Comparison of ENCODE assay signal across 10 cellular contexts in the genomic region with DNA sequence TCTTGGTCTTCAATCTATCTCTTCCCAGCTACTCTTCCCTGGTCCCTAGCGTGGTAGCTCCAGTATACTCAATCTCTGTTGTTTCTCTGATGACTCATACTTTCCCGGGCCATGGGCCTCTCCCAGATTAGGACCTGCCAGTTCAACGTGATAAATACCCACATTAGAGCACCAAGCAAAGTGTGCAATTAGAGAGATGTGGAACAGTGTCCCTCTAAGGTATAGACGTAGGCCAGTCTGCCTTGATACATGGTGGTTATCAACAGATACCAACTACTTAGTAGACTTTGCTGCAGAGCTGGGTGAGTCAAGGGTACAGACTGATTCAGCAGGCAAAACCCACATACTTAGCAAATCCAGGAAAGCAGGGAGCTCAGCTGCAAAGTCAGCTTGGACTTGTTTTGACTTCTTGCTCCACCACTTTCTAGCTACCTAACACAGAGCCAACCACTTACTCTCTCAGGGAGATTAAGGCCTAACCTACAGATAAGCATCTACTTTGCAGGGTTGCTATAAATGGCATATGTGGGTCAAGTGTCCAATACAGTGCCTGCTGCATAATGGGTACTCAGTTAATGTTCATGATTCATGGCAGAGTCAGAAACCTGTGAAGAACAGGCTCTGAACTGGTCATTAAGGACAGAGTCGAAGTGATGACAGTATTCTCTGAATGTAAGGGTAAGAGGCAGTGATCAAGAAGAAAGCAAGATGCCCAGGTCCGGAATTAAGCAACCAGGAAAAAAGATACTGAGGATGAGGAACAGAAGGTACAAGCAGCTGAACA.
DNase-seq lines count a peak whose midpoint lies in the region; ATAC-seq and TF ChIP-seq lines count a peak whose summit lies in the region.
"Had no signal": no experiment of that assay in that cellular context is flagged by ENCODE, and none has a peak within 500 bp of the region (broad histone marks: within the 10 kb centered on the region; RNA-seq: fewer than 3 reads in every experiment).

No MANE protein-coding gene starts in this region.

- POLR2A ChIA-PET in naive thymus-derived CD4-positive, alpha-beta T cell (lab: Charles Lee) = no interaction called here

- H3K27ac ChIP-seq in cardiac muscle cell = no peak overlapping the region
- no peak overlapping the region for H3K27ac ChIP-seq in mammary epithelial cell (ENCODE audit: insufficient read depth, low read depth, low read length)
- no peak overlapping the region for H3K27ac ChIP-seq in naive thymus-derived CD4-positive, alpha-beta T cell (ENCODE audit: low read depth, low read length)

- H3K4me1 Mint-ChIP-seq in naive thymus-derived CD4-positive, alpha-beta T cell = peaks cover 0 to 2% (median 0%) of the 10 kb centered on the region in 7 donors

- ATAC-seq in Right ventricle myocardium inferior = no peak
- ATAC-seq in naive thymus-derived CD4-positive, alpha-beta T cell = no peak

- peaks cover 0 to 2% (median 0%) of the 10 kb centered on the region in 11 donors for H3K9me3 Mint-ChIP-seq in naive thymus-derived CD4-positive, alpha-beta T cell
- H3K9me3 Mint-ChIP-seq: activated T-helper 2 cell treated with anti-CD3 and anti-CD28 coated beads, Interferon-gamma antibody, Interleukin-2, Interleukin-4, amounts not matched to agents 10 μg/mL and 5 μg/mL and 100 μg/mL, durations not matched to agents 14 hours and 24 hours and 36 hours had no signal

- dilution Hi-C loops in mammary epithelial cell (cut with HindIII; ENCODE audit: low sequenced_read_pairs) = no loop called here

- H3K79me2 ChIP-seq in mammary epithelial cell (ENCODE audit: insufficient read depth, low read length) = no peaks in the 10 kb centered on the region

- H3K36me3 Mint-ChIP-seq in naive thymus-derived CD4-positive, alpha-beta T cell = no peaks in the 10 kb centered on the region

- intact Hi-C loops in Right ventricle myocardium inferior (cut with DNase I) (no loop called here), mammary epithelial cell (cut with micrococcal nuclease) (no loop called here)
- intact Hi-C loops in naive thymus-derived CD4-positive, alpha-beta T cell (cut with micrococcal nuclease) = no loop called here

- H3K4me3 Mint-ChIP-seq in naive thymus-derived CD4-positive, alpha-beta T cell = no peak overlapping the region

- H3K4me2 ChIP-seq in mammary epithelial cell (ENCODE audit: insufficient read depth, low read depth, low read length) = no peak overlapping the region

- H3K27me3 ChIP-seq in cardiac muscle cell (no peaks in the 10 kb centered on the region), mammary epithelial cell (ENCODE audit: insufficient read depth, low read length) (no peaks in the 10 kb centered on the region)
- H3K27me3 ChIP-seq in naive thymus-derived CD4-positive, alpha-beta T cell (ENCODE audit: control insufficient read depth in 2 of 2, insufficient read depth in 2 of 2, low read length in 2 of 2) = no peaks in the 10 kb centered on the region

- H3K4me3 ChIP-seq in cardiac muscle cell (no peak overlapping the region), mammary epithelial cell (replicated peaks in 1 of 3; ENCODE audit: insufficient read depth in 1 of 3, low read depth in 2 of 3, low read length in 3 of 3) (no peak overlapping the region)
- no peak overlapping the region for H3K4me3 ChIP-seq in naive thymus-derived CD4-positive, alpha-beta T cell (ENCODE audit: low read length)

- H3K36me3 ChIP-seq in cardiac muscle cell (no peaks in the 10 kb centered on the region), mammary epithelial cell (ENCODE audit: insufficient read depth, low read length) (no peaks in the 10 kb centered on the region)
- H3K36me3 ChIP-seq in naive thymus-derived CD4-positive, alpha-beta T cell (ENCODE audit: control insufficient read depth in 2 of 3, insufficient read depth in 3 of 3, low read length in 3 of 3) = no peaks in the 10 kb centered on the region

- H3K4me1 ChIP-seq in cardiac muscle cell (ENCODE audit: low read depth) (peaks cover 3% of the 10 kb centered on the region), mammary epithelial cell (ENCODE audit: insufficient read depth, low read length) (peaks cover 7% of the 10 kb centered on the region)
- no peaks in the 10 kb centered on the region for H3K4me1 ChIP-seq in naive thymus-derived CD4-positive, alpha-beta T cell (ENCODE audit: control insufficient read depth in 2 of 2, insufficient read depth in 2 of 2, low read length in 2 of 2)

- peak; percentile 40 to 60 for DNase-seq in cardiac muscle cell (ENCODE audit: low read depth in 1 of 2, low spot score in 1 of 2)
- DNase-seq in Right ventricle myocardium inferior (ENCODE audit: missing footprints) = no peak
- peak; percentile 84 for DNase-seq in mammary epithelial cell
- DNase-seq in kidney glomerular epithelial cell (lab: John Stamatoyannopoulos, UW) = peak; percentile 10
- no peak for DNase-seq in medulla oblongata (ENCODE audit: extremely low spot score)
- DNase-seq in inferior parietal cortex (ENCODE audit: extremely low spot score) = no peak
- no peak for DNase-seq in naive thymus-derived CD4-positive, alpha-beta T cell
- DNase-seq in amniotic stem cell (lab: John Stamatoyannopoulos, UW) = no peak
- DNase-seq: NCI-H524 had no signal

- no peaks in the 10 kb centered on the region for H4K20me1 ChIP-seq in mammary epithelial cell (ENCODE audit: insufficient read depth, low read length)

- no peak overlapping the region for H3K9ac ChIP-seq in mammary epithelial cell (ENCODE audit: insufficient read depth, low read length)

- H3K27ac Mint-ChIP-seq in naive thymus-derived CD4-positive, alpha-beta T cell = no peak overlapping the region
- H3K27ac Mint-ChIP-seq: activated T-helper 2 cell treated with anti-CD3 and anti-CD28 coated beads, Interferon-gamma antibody, Interleukin-2, Interleukin-4, amounts not matched to agents 10 μg/mL and 5 μg/mL and 100 μg/mL, durations not matched to agents 14 hours and 24 hours and 36 hours had no signal

- in situ Hi-C loops in mammary epithelial cell (cut with MboI; ENCODE audit: low sequenced_read_pairs in 2 of 2) = no loop called here

- H3K9me3 ChIP-seq in cardiac muscle cell (ENCODE audit: low read depth) (no peaks in the 10 kb centered on the region), mammary epithelial cell (replicated peaks; ENCODE audit: insufficient read depth, low read length) (no peaks in the 10 kb centered on the region)
- H3K9me3 ChIP-seq in naive thymus-derived CD4-positive, alpha-beta T cell (ENCODE audit: control insufficient read depth in 2 of 3, low read length in 3 of 3) = no peaks in the 10 kb centered on the region

- no TSS peak for BruUV-seq in mammary epithelial cell (replicated peaks; lab: Mats Ljungman, UMichigan)

- no peak overlapping the region for H2AFZ ChIP-seq in mammary epithelial cell (ENCODE audit: low read depth, low read length)

- no peak for TF ChIP-seq CTCF in cardiac muscle cell (IDR thresholded peaks at IDR 0.05; ENCODE audit: low read depth, low read length)
- no peak for TF ChIP-seq CTCF in mammary epithelial cell (conservative IDR thresholded peaks at IDR 0.05 in 1 of 2, IDR thresholded peaks at IDR 0.05 in 1 of 2; ENCODE audit: extremely low read depth in 1 of 2, insufficient read depth in 1 of 2, low read depth in 1 of 2, low read length in 2 of 2)

- H3K27me3 Mint-ChIP-seq in naive thymus-derived CD4-positive, alpha-beta T cell = peaks cover 0 to 2% (median 0%) of the 10 kb centered on the region in 5 donors

- CTCF ChIA-PET in mammary epithelial cell (lab: Charles Lee; ENCODE audit: low non-redundant PET) = no interaction called here
- CTCF ChIA-PET in naive thymus-derived CD4-positive, alpha-beta T cell (lab: Charles Lee) = no interaction called here

- WGBS in mammary epithelial cell (ENCODE audit: low coverage, missing lambda C conversion rate) = 70% methylated on average over 6 of the region's 6 CpGs

Comparison
In these comparisons a context has a peak if more than half of its experiments do, and no peak if none do; other contexts are left out.
1. DNase-seq: peak in cardiac muscle cell (2 of 2), mammary epithelial cell (single experiment) and kidney glomerular epithelial cell (single experiment); none in Right ventricle myocardium inferior (single experiment), medulla oblongata (single experiment), inferior parietal cortex (single experiment), naive thymus-derived CD4-positive, alpha-beta T cell (0 of 9) and amniotic stem cell (single experiment).